ENCODE assay signal across 1 cellular context in genomic region chr19:15934332-15935078, GRCh38.
A peak's percentile ranks its signal among the peaks of the same experiment; 100 is the strongest.
TF ChIP-seq lines count a peak whose summit lies in the region.

CYP4F11 (minus strand) TSS chr19:15934529; CDS start chr19:15934408, 121 bp downstream.

TF ChIP-seq in HepG2, 621 proteins besides CTCF, POLR2A, EP300 and RAD21 (continued from another document and continues in another):
- TF ChIP-seq ZBTB40 (IDR thresholded peaks at IDR 0.05) (no peak), ZBTB40 (CRISPR knock-in tag; IDR thresholded peaks at IDR 0.05) (peak; percentile 24; the same call in 1 of the 2 replicates), PRMT3 (CRISPR knock-in tag; IDR thresholded peaks at IDR 0.05; ENCODE audit: borderline replicate concordance, low read depth) (no peak), ESRRA (CRISPR knock-in tag; IDR thresholded peaks at IDR 0.05; ENCODE audit: low read depth) (0 out of 2 replicates have a peak, but pooled peaks have one; percentile 33), RFXANK (CRISPR knock-in tag; IDR thresholded peaks at IDR 0.05) (no peak), HDAC2 (CRISPR knock-in tag; IDR thresholded peaks at IDR 0.05) (peak; percentile 44; the same call in 1 of the 2 replicates), KDM5A (IDR thresholded peaks at IDR 0.05; ENCODE audit: borderline replicate concordance, low read length) (no peak), MED1 (CRISPR knock-in tag; IDR thresholded peaks at IDR 0.05) (peak; percentile 34), ZFYVE20 (CRISPR knock-in tag; IDR thresholded peaks at IDR 0.05; ENCODE audit: borderline replicate concordance, low read depth) (no peak), ZBTB4 (CRISPR knock-in tag; IDR thresholded peaks at IDR 0.05; ENCODE audit: borderline replicate concordance) (no peak), ZNF17 (CRISPR knock-in tag; IDR thresholded peaks at IDR 0.05) (no peak), RARG (CRISPR knock-in tag; IDR thresholded peaks at IDR 0.05; ENCODE audit: low read depth) (no peak), KLF13 (CRISPR knock-in tag; IDR thresholded peaks at IDR 0.05) (no peak), MIER3 (CRISPR knock-in tag; IDR thresholded peaks at IDR 0.05; ENCODE audit: borderline replicate concordance) (peak; percentile 51; the same call in 1 of the 2 replicates), POGK (CRISPR knock-in tag; conservative IDR thresholded peaks at IDR 0.05) (peak; percentile 9; the same call in 1 of the 2 replicates), ZSCAN22 (CRISPR knock-in tag; IDR thresholded peaks at IDR 0.05) (0 out of 2 replicates have a peak, but pooled peaks have one; percentile 31), ZFP91 (CRISPR knock-in tag; IDR thresholded peaks at IDR 0.05; ENCODE audit: borderline replicate concordance) (peak; percentile 75), TMF1 (CRISPR knock-in tag; IDR thresholded peaks at IDR 0.05; ENCODE audit: low read depth) (no peak), ZUFSP (CRISPR knock-in tag; IDR thresholded peaks at IDR 0.05; ENCODE audit: borderline replicate concordance) (no peak), HIC2 (CRISPR knock-in tag; IDR thresholded peaks at IDR 0.05; ENCODE audit: low read depth) (peak; percentile 58), DR1 (CRISPR knock-in tag; IDR thresholded peaks at IDR 0.05) (peak; percentile 20; the same call in 1 of the 2 replicates), ZNF770 (CRISPR knock-in tag; IDR thresholded peaks at IDR 0.05) (peak; percentile 91), ZNF670 (CRISPR knock-in tag; IDR thresholded peaks at IDR 0.05; ENCODE audit: borderline replicate concordance) (no peak), AGO1 (IDR thresholded peaks at IDR 0.05; ENCODE audit: low read depth, low read length, poor library complexity, severe bottlenecking) (peak; percentile 2), KAT7 (CRISPR knock-in tag; IDR thresholded peaks at IDR 0.05; ENCODE audit: borderline replicate concordance) (0 out of 2 replicates have a peak, but pooled peaks have one; percentile 62), PHF21A (CRISPR knock-in tag; IDR thresholded peaks at IDR 0.05) (peak; percentile 79), RXRB (CRISPR knock-in tag; IDR thresholded peaks at IDR 0.05; ENCODE audit: borderline replicate concordance) (no peak), TAF1 (CRISPR knock-in tag; IDR thresholded peaks at IDR 0.05) (peak; percentile 40; the same call in 1 of the 2 replicates), ZNF224 (CRISPR knock-in tag; IDR thresholded peaks at IDR 0.05) (0 out of 2 replicates have a peak, but pooled peaks have one; percentile 39)
